In genomic region chr3:23834082-23834870, GRCh38 we compare ENCODE assay signal across 1 cellular context.
A peak's percentile ranks its signal among the peaks of the same experiment; 100 is the strongest.
TF ChIP-seq lines count a peak whose summit lies in the region.

No MANE protein-coding gene starts in this region.

TF ChIP-seq in HEK293, 187 proteins besides CTCF, POLR2A, EP300 and RAD21 (continued from another document):
- TF ChIP-seq PRDM6 (tag by site-specific recombination; IDR thresholded peaks at IDR 0.05) = peak; percentile 89
- no peak for TF ChIP-seq ZNF768 (tag by site-specific recombination; IDR thresholded peaks at IDR 0.05)
- TF ChIP-seq GFI1B (tag by site-specific recombination; IDR thresholded peaks at IDR 0.05) = peak; percentile 34; the same call in 1 of the 2 replicates
- TF ChIP-seq ZNF433 (tag by site-specific recombination; IDR thresholded peaks at IDR 0.05; ENCODE audit: low read depth) = no peak
- no peak for TF ChIP-seq ZNF324 (tag by site-specific recombination; IDR thresholded peaks at IDR 0.05)
- TF ChIP-seq TSHZ1 (tag by site-specific recombination; IDR thresholded peaks at IDR 0.05; ENCODE audit: borderline replicate concordance) = peak; percentile 17; the same call in 1 of the 2 replicates
- TF ChIP-seq MYNN (tag by site-specific recombination; IDR thresholded peaks at IDR 0.05; ENCODE audit: borderline replicate concordance) = peak; percentile 9; the same call in 1 of the 2 replicates
- no peak for TF ChIP-seq ZBTB10 (tag by site-specific recombination; IDR thresholded peaks at IDR 0.05)
- no peak for TF ChIP-seq ZNF169 (tag by site-specific recombination; IDR thresholded peaks at IDR 0.05)
- no peak for TF ChIP-seq HOXC10 (CRISPR knock-in tag; IDR thresholded peaks at IDR 0.05)
- TF ChIP-seq KLF10 (tag by site-specific recombination; IDR thresholded peaks at IDR 0.05) = peak; percentile 23; the same call in 1 of the 2 replicates
- TF ChIP-seq ZBTB20 (tag by site-specific recombination; IDR thresholded peaks at IDR 0.05) = no peak
- TF ChIP-seq ZNF292 (tag by site-specific recombination; IDR thresholded peaks at IDR 0.05; ENCODE audit: borderline replicate concordance, low read depth) = no peak
- peak; percentile 50 for TF ChIP-seq FEZF1 (tag by site-specific recombination; IDR thresholded peaks at IDR 0.05)
- peak; percentile 60 for TF ChIP-seq ZNF654 (tag by site-specific recombination; IDR thresholded peaks at IDR 0.05; ENCODE audit: low read depth)
- TF ChIP-seq ZXDB (tag by site-specific recombination; IDR thresholded peaks at IDR 0.05) = 0 out of 2 replicates have a peak, but pooled peaks have one; percentile 16
- TF ChIP-seq ZNF639 (tag by site-specific recombination; IDR thresholded peaks at IDR 0.05) = no peak
- no peak for TF ChIP-seq ZNF658 (tag by site-specific recombination; IDR thresholded peaks at IDR 0.05)
- no peak for TF ChIP-seq ZNF2 (tag by site-specific recombination; IDR thresholded peaks at IDR 0.05)
TF ChIP-seq in HEK293: peak in this region for 10.
